8 cellular contexts compared by ENCODE assay signal in the genomic region with DNA sequence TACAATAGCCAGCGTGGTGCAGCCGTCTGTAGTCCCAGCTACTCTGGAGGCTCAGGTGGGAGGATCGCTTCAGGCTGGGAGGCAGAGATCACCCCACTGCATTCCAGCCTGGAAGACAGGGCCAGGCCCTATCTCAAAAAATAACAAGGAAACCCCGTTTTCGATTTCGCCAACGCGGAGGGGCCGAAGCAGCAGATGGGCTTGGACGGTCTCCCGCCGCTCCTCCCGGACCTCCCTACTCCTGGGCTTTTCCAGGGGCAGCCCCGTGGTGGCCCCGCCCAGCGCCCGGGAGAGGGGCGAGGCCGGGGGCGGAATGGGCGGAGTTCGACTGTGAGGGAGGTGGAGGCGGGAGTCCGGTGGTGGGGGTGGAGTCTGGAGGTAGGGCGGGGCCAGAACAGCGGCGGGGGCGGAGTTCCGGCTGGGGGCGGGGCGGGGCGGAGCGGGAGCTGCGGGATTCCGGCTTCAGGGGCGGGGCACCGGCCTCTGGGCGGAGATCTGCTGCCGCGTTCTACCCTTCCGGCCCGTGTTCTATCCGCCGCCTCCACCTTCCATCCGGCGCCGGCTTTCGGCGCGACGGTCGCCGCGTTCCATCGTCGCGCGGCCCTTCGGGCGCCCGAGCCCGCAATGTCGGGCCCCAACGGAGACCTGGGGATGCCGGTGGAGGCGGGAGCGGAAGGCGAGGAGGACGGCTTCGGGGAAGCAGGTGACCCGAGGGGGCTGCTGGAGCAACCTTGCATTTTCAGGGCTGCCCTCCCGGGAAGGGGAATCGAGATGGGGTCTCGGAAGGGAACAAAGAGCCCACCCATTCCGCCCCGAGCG. TPM values are rescaled to one million over a fixed set of nuclear protein-coding genes. Genes with fewer than 3 reads are reported as not detected.
DNase-seq lines count a peak whose midpoint lies in the region; ATAC-seq and TF ChIP-seq lines count a peak whose summit lies in the region.

A gene with protein sequence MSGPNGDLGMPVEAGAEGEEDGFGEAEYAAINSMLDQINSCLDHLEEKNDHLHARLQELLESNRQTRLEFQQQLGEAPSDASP (plus strand): TSS at position 482 of the 819 bp plus-strand sequence. CDS start 143 bp downstream, at position 625.

- peak; percentile 87 to 92 for ATAC-seq in activated naive CD4-positive, alpha-beta T cell treated with anti-CD3 and anti-CD28 coated beads, Interleukin-2, amount 50 U/mL, for 72 hours
- ATAC-seq in omental fat pad (ENCODE audit: low FRiP score), result peak; percentile 96

- peak within 1 kb of the TSS; percentile 82 for H3K27ac ChIP-seq in temporal lobe (ENCODE audit: low read depth, low read length)

- peak within 1 kb of the TSS; percentile 36 for H3K27ac Mint-ChIP-seq in HFFc6
- peak within 1 kb of the TSS; percentile 79 to 90 for H3K27ac Mint-ChIP-seq in activated naive CD4-positive, alpha-beta T cell treated with anti-CD3 and anti-CD28 coated beads, Interleukin-2, amount 50 U/mL, for 72 hours

- H3K4me3 Mint-ChIP-seq in HFFc6, result peak within 1 kb of the TSS; percentile 80

- no peaks in the 10 kb centered on the region for H3K9me3 Mint-ChIP-seq in HFFc6
- H3K9me3 Mint-ChIP-seq in activated naive CD4-positive, alpha-beta T cell treated with anti-CD3 and anti-CD28 coated beads, Interleukin-2, amount 50 U/mL, for 72 hours, result no peaks in the 10 kb centered on the region

- H3K27me3 Mint-ChIP-seq in HFFc6 (ENCODE audit: insufficient read depth), result peaks cover 8% of the 10 kb centered on the region

- no peak for TF ChIP-seq CTCF in HFFc6 (IDR thresholded peaks at IDR 0.05)
- TF ChIP-seq CTCF in omental fat pad (IDR thresholded peaks at IDR 0.05), result no peak

- peaks cover 14% of the 10 kb centered on the region for H3K36me3 Mint-ChIP-seq in HFFc6 (ENCODE audit: low read depth)
- peaks cover 0 to 6% of the 10 kb centered on the region in 2 donors for H3K36me3 Mint-ChIP-seq in activated naive CD4-positive, alpha-beta T cell treated with anti-CD3 and anti-CD28 coated beads, Interleukin-2, amount 50 U/mL, for 72 hours

- peaks cover 15% of the 10 kb centered on the region; the same call in 1 of the 2 replicates for H3K4me1 Mint-ChIP-seq in HFFc6 (ENCODE audit: low read depth)

- DNase-seq in GF-D8 (lab: John Stamatoyannopoulos, UW) (peak; percentile 72), HFFc6 (peak; percentile 83), NCI-H1105 (lab: John Stamatoyannopoulos, UW) (peak; percentile 86), SKM-1 (lab: John Stamatoyannopoulos, UW; ENCODE audit: unreplicated experiment) (peak; percentile 82), glomerular endothelial cell (ENCODE audit: extremely low read depth, low read depth, low spot score) (peak; percentile 18), omental fat pad (ENCODE audit: low spot score) (peak; percentile 79)
- DNase-seq in activated naive CD4-positive, alpha-beta T cell treated with anti-CD3 and anti-CD28 coated beads, Interleukin-2, amount 50 U/mL, for 72 hours (ENCODE audit: low spot score in 2 of 2), result peak; percentile 91

RNA-seq across cellular contexts. Expression of the gene that starts here (rescaled TPM):
- 10 to 100 TPM; 45.7 to 63.2 (median 50.5) TPM for total RNA-seq in HFFc6 (2021; fragmentation: NEBNext Ultra II Directional; extraction: Animal tissue kit (Norgen Biotek cat#: 25700))
- total RNA-seq in activated naive CD4-positive, alpha-beta T cell treated with anti-CD3 and anti-CD28 coated beads, Interleukin-2, amount 50 U/mL, for 72 hours, result 10 to 100 TPM; 67.6 to 82.2 TPM
- total RNA-seq in glomerular endothelial cell, result 274 and 308 TPM in 2 replicates
- total RNA-seq in omental fat pad, result 100 to 1,000 TPM; 117 to 174 (median 138) TPM
- total RNA-seq in temporal lobe, result 44.7 TPM

Comparison
In these comparisons a context has a peak if more than half of its experiments do, and no peak if none do; other contexts are left out.
1. Peak in every context shown above with its lines: DNase-seq, ATAC-seq and H3K27ac ChIP-seq.
2. DNase-seq: peak in every context shown above with its lines; median percentile 91 in activated naive CD4-positive, alpha-beta T cell treated with anti-CD3 and anti-CD28 coated beads, Interleukin-2, amount 50 U/mL, for 72 hours; 86 in NCI-H1105; 83 in HFFc6; 82 in SKM-1; 79 in omental fat pad; 72 in GF-D8; 18 in glomerular endothelial cell.